In genomic region chr20:63417213-63418120, GRCh38 we compare ENCODE assay signal across 24 cellular contexts. TPM values are rescaled to one million over a fixed set of nuclear protein-coding genes. Genes with fewer than 3 reads are reported as not detected.
"Had no signal": no experiment of that assay in that cellular context is flagged by ENCODE, and none has a peak within 500 bp of the region (broad histone marks: within the 10 kb centered on the region; RNA-seq: fewer than 3 reads in every experiment).

No MANE protein-coding gene starts in this region.

- H3K36me3 ChIP-seq: brain microvascular endothelial cell, colonic mucosa, left ventricle myocardium inferior, ovary, upper lobe of left lung had no signal

- H3K36me3 Mint-ChIP-seq: naive B cell; stimulated activated effector memory CD8-positive, alpha-beta T cell treated with anti-CD3 and anti-CD28 coated beads, Interleukin-12 subunit alpha, Interleukin-12 subunit beta, amount 100 ng/mL, for 72 hours had no signal

- H3K27ac ChIP-seq: brain microvascular endothelial cell, colonic mucosa, left ventricle myocardium inferior, ovary, testis, upper lobe of left lung had no signal

- H3K4me3 ChIP-seq: colonic mucosa, left ventricle myocardium inferior, ovary, testis, upper lobe of left lung had no signal

- ATAC-seq: activated CD8-positive, alpha-beta T cell treated with anti-CD3 and anti-CD28 coated beads for 36 hours; sciatic nerve; stimulated activated effector memory CD8-positive, alpha-beta T cell treated with anti-CD3 and anti-CD28 coated beads, Interleukin-12 subunit alpha, Interleukin-12 subunit beta, amount 100 ng/mL, for 72 hours had no signal

- H3K9me3 Mint-ChIP-seq: activated CD4-positive, alpha-beta T cell treated with anti-CD3 and anti-CD28 coated beads, Interleukin-2, amount 10 ng/mL, durations not matched to agents 24 days and 14 days; activated CD8-positive, alpha-beta T cell treated with anti-CD3 and anti-CD28 coated beads for 36 hours; activated T-cell treated with anti-CD3 and anti-CD28 coated beads, Interleukin-2, amount 50 U/mL, for 24 hours; activated T-helper 2 cell treated with anti-CD3 and anti-CD28 coated beads, Interferon-gamma antibody, Interleukin-2, Interleukin-4, amounts not matched to agents 10 μg/mL and 5 μg/mL and 100 μg/mL, durations not matched to agents 14 hours and 24 hours and 36 hours; naive B cell; stimulated activated effector memory CD8-positive, alpha-beta T cell treated with anti-CD3 and anti-CD28 coated beads, Interleukin-12 subunit alpha, Interleukin-12 subunit beta, amount 100 ng/mL, for 72 hours; T-helper 2 cell treated with Interferon-gamma antibody and Interleukin-4, amounts not matched to agents 5 μg/mL and 100 μg/mL, for 36 hours had no signal

- H3K27me3 Mint-ChIP-seq: activated CD4-positive, alpha-beta T cell treated with anti-CD3 and anti-CD28 coated beads, Interleukin-2, amount 10 ng/mL, durations not matched to agents 24 days and 14 days had no signal

- H3K9me3 ChIP-seq: colonic mucosa, left ventricle myocardium inferior, ovary, testis, upper lobe of left lung had no signal

- H3K4me1 ChIP-seq: colonic mucosa, left ventricle myocardium inferior, testis, upper lobe of left lung had no signal

- DNase-seq: activated CD4-positive, alpha-beta T cell treated with anti-CD3 and anti-CD28 coated beads, Interleukin-2, amount 10 ng/mL, durations not matched to agents 24 days and 14 days; activated CD8-positive, alpha-beta T cell treated with anti-CD3 and anti-CD28 coated beads for 36 hours; activated naive CD4-positive, alpha-beta T cell treated with Interleukin-2 at 50 U/mL for 16 hours; activated T-cell treated with anti-CD3 and anti-CD28 coated beads, Interleukin-2, amount 50 U/mL, for 24 hours; anterior cingulate cortex; brain microvascular endothelial cell; central memory CD4-positive, alpha-beta T cell; colonic mucosa; foreskin melanocyte; head of caudate nucleus; left ventricle myocardium inferior; mammary epithelial cell; naive B cell; ovary; stimulated activated CD4-positive, alpha-beta T cell treated with anti-CD3 and anti-CD28 coated beads, Interleukin-4, amount 100 ng/mL, for 24 hours; testis had no signal

- H3K27me3 ChIP-seq: colonic mucosa, ovary, testis, upper lobe of left lung had no signal

- H3K4me3 Mint-ChIP-seq: activated CD4-positive, alpha-beta T cell treated with anti-CD3 and anti-CD28 coated beads, Interleukin-2, amount 10 ng/mL, durations not matched to agents 24 days and 14 days; activated CD8-positive, alpha-beta T cell treated with anti-CD3 and anti-CD28 coated beads for 36 hours; activated T-cell treated with anti-CD3 and anti-CD28 coated beads, Interleukin-2, amount 50 U/mL, for 24 hours; naive B cell; stimulated activated effector memory CD8-positive, alpha-beta T cell treated with anti-CD3 and anti-CD28 coated beads, Interleukin-12 subunit alpha, Interleukin-12 subunit beta, amount 100 ng/mL, for 72 hours; T-helper 2 cell treated with Interferon-gamma antibody and Interleukin-4, amounts not matched to agents 5 μg/mL and 100 μg/mL, for 36 hours had no signal

- H3K27ac Mint-ChIP-seq: activated CD4-positive, alpha-beta T cell treated with anti-CD3 and anti-CD28 coated beads, Interleukin-2, amount 10 ng/mL, durations not matched to agents 24 days and 14 days; activated CD8-positive, alpha-beta T cell treated with anti-CD3 and anti-CD28 coated beads for 36 hours; activated T-cell treated with anti-CD3 and anti-CD28 coated beads, Interleukin-2, amount 50 U/mL, for 24 hours; activated T-helper 2 cell treated with anti-CD3 and anti-CD28 coated beads, Interferon-gamma antibody, Interleukin-2, Interleukin-4, amounts not matched to agents 10 μg/mL and 5 μg/mL and 100 μg/mL, durations not matched to agents 14 hours and 24 hours and 36 hours; naive B cell; stimulated activated effector memory CD8-positive, alpha-beta T cell treated with anti-CD3 and anti-CD28 coated beads, Interleukin-12 subunit alpha, Interleukin-12 subunit beta, amount 100 ng/mL, for 72 hours; T-helper 2 cell treated with Interferon-gamma antibody and Interleukin-4, amounts not matched to agents 5 μg/mL and 100 μg/mL, for 36 hours had no signal

- H3K4me1 Mint-ChIP-seq: activated CD4-positive, alpha-beta T cell treated with anti-CD3 and anti-CD28 coated beads, Interleukin-2, amount 10 ng/mL, durations not matched to agents 24 days and 14 days; naive B cell had no signal

RNA-seq across cellular contexts. Expression of gene KCNQ2, which starts 55.0 kb away (rescaled TPM):
- total RNA-seq: activated CD4-positive, alpha-beta T cell treated with anti-CD3 and anti-CD28 coated beads, Interleukin-2, amount 10 ng/mL, durations not matched to agents 24 days and 14 days; activated CD8-positive, alpha-beta T cell treated with anti-CD3 and anti-CD28 coated beads for 36 hours; activated T-helper 2 cell treated with anti-CD3 and anti-CD28 coated beads, Interferon-gamma antibody, Interleukin-2, Interleukin-4, amounts not matched to agents 10 μg/mL and 5 μg/mL and 100 μg/mL, durations not matched to agents 14 hours and 24 hours and 36 hours; epithelial cell of proximal tubule; mammary epithelial cell; ovary; pulmonary artery endothelial cell; sciatic nerve had no signal
- polyA plus RNA-seq: mammary epithelial cell, ovary had no signal

RNA-seq across cellular contexts. Expression of gene CHRNA4, which starts 56.3 kb away (rescaled TPM):
- total RNA-seq: activated CD4-positive, alpha-beta T cell treated with anti-CD3 and anti-CD28 coated beads, Interleukin-2, amount 10 ng/mL, durations not matched to agents 24 days and 14 days; activated CD8-positive, alpha-beta T cell treated with anti-CD3 and anti-CD28 coated beads for 36 hours; activated T-helper 2 cell treated with anti-CD3 and anti-CD28 coated beads, Interferon-gamma antibody, Interleukin-2, Interleukin-4, amounts not matched to agents 10 μg/mL and 5 μg/mL and 100 μg/mL, durations not matched to agents 14 hours and 24 hours and 36 hours; epithelial cell of proximal tubule; kidney epithelial cell; mammary epithelial cell; pulmonary artery endothelial cell had no signal
- polyA plus RNA-seq: mammary epithelial cell had no signal
